Comparison of ENCODE assay signal across 8 cellular contexts in genomic region chr20:48682529-48683385, GRCh38.
DNase-seq lines count a peak whose midpoint lies in the region; ATAC-seq and TF ChIP-seq lines count a peak whose summit lies in the region.

No MANE protein-coding gene starts in this region.

- CTCF ChIA-PET in HCT116 (lab: Charles Lee): interaction anchor here (2.5 kb wide), 1 partner anchor 25 kb away, joined by 10 read pairs; no protein-coding TSS in a partner anchor

- no peak for TF ChIP-seq CTCF in HCT116 (IDR thresholded peaks at IDR 0.05 in 2 of 3, conservative IDR thresholded peaks at IDR 0.05 in 1 of 3; ENCODE audit: borderline replicate concordance in 1 of 3, insufficient read depth in 1 of 3, low read depth in 2 of 3, low read length in 2 of 3)
- TF ChIP-seq CTCF in lower lobe of right lung (IDR thresholded peaks at IDR 0.05): no peak
- TF ChIP-seq CTCF in transverse colon (IDR thresholded peaks at IDR 0.05): no peak

- in situ Hi-C loops in transverse colon (cut with MboI; ENCODE audit: low pct_ligation_motif_present in 1 of 4, low pct_unique_long_range_greater_than_20kb in 1 of 4, low sequenced_read_pairs in 3 of 4): no loop called here

- H3K27me3 ChIP-seq in HCT116 (ENCODE audit: insufficient read depth, low read length) (no peaks in the 10 kb centered on the region), duodenal mucosa (ENCODE audit: control insufficient read depth in 1 of 2, insufficient read depth in 2 of 2, low read length in 2 of 2) (no peaks in the 10 kb centered on the region), lower lobe of right lung (ENCODE audit: low read depth) (no peaks in the 10 kb centered on the region), transverse colon (no peaks in the 10 kb centered on the region)

- 18 to 26% methylated on average over 5 to 18 of the region's 18 CpGs for WGBS in transverse colon (ENCODE audit: low coverage in 1 of 2), 2 donors

- H3K9me3 ChIP-seq in HCT116 (ENCODE audit: control insufficient read depth in 1 of 2, insufficient read depth in 1 of 2, low read depth in 1 of 2, low read length in 2 of 2) (no peaks in the 10 kb centered on the region), duodenal mucosa (ENCODE audit: control insufficient read depth in 1 of 2, low read length in 2 of 2) (no peaks in the 10 kb centered on the region), lower lobe of right lung (no peaks in the 10 kb centered on the region), transverse colon (no peaks in the 10 kb centered on the region)

- no peak for TF ChIP-seq RAD21 in HCT116 (IDR thresholded peaks at IDR 0.05; ENCODE audit: low read depth)

- DNase-seq in HCT116 (ENCODE audit: low read depth, low spot score) (no peak), NCI-H748 (lab: John Stamatoyannopoulos, UW; ENCODE audit: unreplicated experiment) (peak; percentile 91), lower lobe of right lung (peak; percentile 91), transverse colon (peak; percentile 89)
- no peak for DNase-seq in stimulated activated naive CD4-positive, alpha-beta T cell treated with Interleukin-2 at 50 U/mL for 16 hours (lab: John Stamatoyannopoulos, UW)
- no peak for DNase-seq in activated CD8-positive, alpha-beta memory T cell treated with anti-CD3 and anti-CD28 coated beads for 24 hours

- H3K9ac ChIP-seq in HCT116 (ENCODE audit: low read length): peak overlapping the region; percentile 21; the same call in 1 of the 2 replicates
- peak overlapping the region in 1 of 2 donors; percentile 15 for H3K9ac ChIP-seq in duodenal mucosa (ENCODE audit: low read depth in 1 of 2, low read length in 2 of 2)

- H3K27ac ChIP-seq in HCT116 (ENCODE audit: low read depth, low read length) (peak overlapping the region; percentile 27; the same call in 1 of the 2 replicates), duodenal mucosa (ENCODE audit: low read depth, low read length) (no peak overlapping the region), lower lobe of right lung (peak overlapping the region; percentile 62), transverse colon (peak overlapping the region; percentile 55 to 78 (median 64))

- peaks cover 22 to 28% of the 10 kb centered on the region in 2 experiments for H3K4me1 ChIP-seq in HCT116 (ENCODE audit: control insufficient read depth in 1 of 2, insufficient read depth in 2 of 2, low read length in 2 of 2)
- peaks cover 65 to 66% of the 10 kb centered on the region in 2 donors for H3K4me1 ChIP-seq in duodenal mucosa (ENCODE audit: control insufficient read depth in 1 of 2, insufficient read depth in 2 of 2, low read length in 2 of 2)
- peaks cover 62% of the 10 kb centered on the region for H3K4me1 ChIP-seq in lower lobe of right lung
- peaks cover 31 to 66% (median 51%) of the 10 kb centered on the region in 4 donors for H3K4me1 ChIP-seq in transverse colon

- H3K9me2 ChIP-seq in HCT116 (ENCODE audit: insufficient read depth): no peaks in the 10 kb centered on the region

- ATAC-seq in HCT116 (peak; percentile 63), lower lobe of right lung (peak; percentile 84 to 89), GM18505 (IDR thresholded peaks at IDR 0.05; ENCODE audit: unreplicated experiment) (no peak)

- no peak for TF ChIP-seq EP300 in transverse colon (IDR thresholded peaks at IDR 0.05; ENCODE audit: low read depth)

- no TSS peak for BruUV-seq in HCT116 (replicated peaks; lab: Mats Ljungman, UMichigan)

- peak overlapping the region; percentile 62 for H3K4me2 ChIP-seq in HCT116 (ENCODE audit: low read length)

- RAD21 ChIA-PET in HCT116 (lab: Charles Lee; ENCODE audit: low non-redundant PET in 1 of 2, low total read pairs in 2 of 2, uncharacterized antibody in 2 of 2, unreplicated experiment in 2 of 2): no interaction called here

- H2AFZ ChIP-seq in HCT116 (ENCODE audit: low read depth, low read length, poor library complexity, severe bottlenecking): no peak overlapping the region

- H3K36me3 ChIP-seq in HCT116 (ENCODE audit: control insufficient read depth in 1 of 2, insufficient read depth in 2 of 2, low read length in 2 of 2) (no peaks in the 10 kb centered on the region), duodenal mucosa (ENCODE audit: control insufficient read depth in 1 of 2, insufficient read depth in 2 of 2, low read length in 2 of 2) (peaks cover 0 to 12% of the 10 kb centered on the region in 2 donors), lower lobe of right lung (peaks cover 36% of the 10 kb centered on the region), transverse colon (no peaks in the 10 kb centered on the region)

- intact Hi-C loops in HCT116 (cut with micrococcal nuclease) (no loop called here), lower lobe of right lung (cut with DNase I) (no loop called here), transverse colon (cut with DNase I; ENCODE audit: low total_unique reads) (no loop called here)

- H3K4me3 ChIP-seq in HCT116 (replicated peaks in 1 of 2; ENCODE audit: low read depth in 1 of 2, low read length in 2 of 2) (0 out of 4 replicates have a peak overlapping the region, but pooled peaks have one; percentile 7 to 13), duodenal mucosa (ENCODE audit: low read depth in 1 of 2, low read length in 2 of 2) (peak overlapping the region; percentile 23 to 33), lower lobe of right lung (peak overlapping the region; percentile 19), transverse colon (peak overlapping the region in 1 of 4 donors; percentile 8)

- H4K20me1 ChIP-seq in HCT116 (ENCODE audit: insufficient read depth): no peaks in the 10 kb centered on the region

- POLR2A ChIA-PET in HCT116 (lab: Charles Lee): no interaction called here

- H3K79me2 ChIP-seq in HCT116 (ENCODE audit: insufficient read depth, low read length): no peaks in the 10 kb centered on the region

- no peak for TF ChIP-seq POLR2A in HCT116 (IDR thresholded peaks at IDR 0.05; ENCODE audit: borderline replicate concordance, extremely low read depth, insufficient read depth, insufficient read length)
- peak; percentile 43 for TF ChIP-seq POLR2A in transverse colon (IDR thresholded peaks at IDR 0.05)
- TF ChIP-seq POLR2A in GM18505 (IDR thresholded peaks at IDR 0.05; ENCODE audit: borderline replicate concordance, extremely low read depth, insufficient read depth, insufficient read length): no peak

TF ChIP-seq in HCT116, 20 proteins besides CTCF, POLR2A, EP300 and RAD21:
- TF ChIP-seq ZNF274 (IDR thresholded peaks at IDR 0.05; ENCODE audit: low read depth, low read length): no peak
- no peak for TF ChIP-seq FOSL1 (IDR thresholded peaks at IDR 0.05; ENCODE audit: low read depth)
- no peak for TF ChIP-seq ZFX (IDR thresholded peaks at IDR 0.05)
- no peak for TF ChIP-seq YY1 (IDR thresholded peaks at IDR 0.05; ENCODE audit: extremely low read depth, insufficient replicate concordance, low read depth, low read length)
- TF ChIP-seq JUND (IDR thresholded peaks at IDR 0.05): no peak
- no peak for TF ChIP-seq SP1 (IDR thresholded peaks at IDR 0.05; ENCODE audit: low read depth)
- no peak for TF ChIP-seq POLR2AphosphoS5 (IDR thresholded peaks at IDR 0.05; ENCODE audit: low read depth, low read length)
- TF ChIP-seq TCF7L2 (IDR thresholded peaks at IDR 0.05; ENCODE audit: borderline replicate concordance, extremely low read depth, insufficient read depth, insufficient read length): no peak
- no peak for TF ChIP-seq REST (IDR thresholded peaks at IDR 0.05; ENCODE audit: low read depth)

Comparison
In these comparisons a context has a peak if more than half of its experiments do, and no peak if none do; other contexts are left out.
1. DNase-seq: peak in NCI-H748 (single experiment), lower lobe of right lung (single experiment) and transverse colon (single experiment); none in HCT116 (single experiment), stimulated activated naive CD4-positive, alpha-beta T cell treated with Interleukin-2 at 50 U/mL for 16 hours (single experiment) and activated CD8-positive, alpha-beta memory T cell treated with anti-CD3 and anti-CD28 coated beads for 24 hours (single experiment).